In the genomic region with DNA sequence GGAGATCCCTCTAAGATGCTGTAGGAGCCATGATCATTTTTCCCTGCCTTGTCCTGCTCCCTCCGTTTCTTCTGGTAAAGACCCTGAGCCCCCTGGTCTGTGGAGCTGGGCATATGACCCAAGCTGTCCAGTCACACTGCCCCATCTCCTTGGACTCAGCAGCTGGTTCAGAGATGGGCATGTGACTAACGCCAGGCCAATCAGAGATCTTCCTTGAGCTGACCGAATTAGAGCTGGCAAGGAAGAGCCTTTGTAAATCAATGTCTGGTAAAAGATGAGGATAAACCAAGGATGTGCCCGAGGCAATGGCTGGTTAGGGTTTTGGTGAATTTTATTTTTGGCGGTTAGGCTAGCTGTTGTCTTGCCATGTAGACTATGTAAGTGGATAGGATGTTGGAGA, we compare ENCODE assay signal across 1 cellular context.
TF ChIP-seq lines count a peak whose summit lies in the region.

No MANE protein-coding gene starts in this region.

TF ChIP-seq in GM23338, 12 proteins besides CTCF, POLR2A, EP300 and RAD21 (continued from another document):
- TF ChIP-seq ETS1 (IDR thresholded peaks at IDR 0.05): no peak
- no peak for TF ChIP-seq POLR2AphosphoS5 (IDR thresholded peaks at IDR 0.05; ENCODE audit: low read depth)
